Comparison of ENCODE assay signal across 8 cellular contexts in genomic region chr17:51395621-51396020, GRCh38.
"Had no signal": no experiment of that assay in that cellular context is flagged by ENCODE, and none has a peak within 500 bp of the region (broad histone marks: within the 10 kb centered on the region; RNA-seq: fewer than 3 reads in every experiment).

No MANE protein-coding gene starts in this region.

- ATAC-seq: GM23338, HCT116 had no signal

- DNase-seq: GM23248, GOT3, H7, H9, HCEC 1CT, HFFc6 had no signal
